In the genomic region with DNA sequence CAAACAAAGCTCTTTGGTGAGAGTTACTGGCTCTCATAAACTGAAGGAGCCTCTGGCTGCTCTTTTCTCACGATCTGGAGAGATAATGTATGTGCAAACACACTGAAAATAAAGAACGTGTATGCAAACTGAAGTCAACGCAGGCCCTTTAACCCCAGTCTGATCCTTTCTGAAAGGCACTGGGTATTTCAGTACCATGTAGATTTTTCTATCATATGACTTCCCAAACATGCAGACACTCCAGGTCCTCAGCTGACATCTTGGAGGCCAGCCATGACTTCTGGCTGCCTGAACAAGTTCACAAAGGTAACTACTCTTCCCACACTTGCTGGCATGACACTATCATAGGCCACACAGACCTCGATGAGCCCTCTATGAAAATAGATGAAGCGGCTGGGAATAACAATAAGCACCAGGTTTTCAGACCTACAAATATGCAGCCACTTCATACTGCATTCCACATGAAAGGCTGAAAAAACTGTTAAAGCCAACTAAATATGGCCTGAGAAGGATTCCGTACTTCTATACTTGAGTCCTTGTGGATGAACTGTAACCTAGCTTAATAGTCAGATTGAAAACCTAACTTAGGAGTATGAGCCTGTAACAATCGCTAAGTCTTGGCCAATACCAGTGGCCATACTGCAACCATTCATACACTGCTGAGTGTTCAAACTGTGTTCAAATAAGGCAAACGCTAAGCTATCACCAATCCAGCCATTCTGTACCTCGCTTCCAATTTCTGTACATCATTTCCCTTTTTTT, we compare ENCODE assay signal across 20 cellular contexts.
DNase-seq lines count a peak whose midpoint lies in the region; ATAC-seq and TF ChIP-seq lines count a peak whose summit lies in the region.
"Had no signal": no experiment of that assay in that cellular context is flagged by ENCODE, and none has a peak within 500 bp of the region (broad histone marks: within the 10 kb centered on the region; RNA-seq: fewer than 3 reads in every experiment).

No MANE protein-coding gene starts in this region.

- no peak overlapping the region for H3K56ac ChIP-seq in mesendoderm (ENCODE audit: low read length)

- peak overlapping the region; percentile 45 for H2AFZ ChIP-seq in neural progenitor cell (replicated peaks)

- DNase-seq in breast epithelium (ENCODE audit: low spot score in 2 of 2) (peak; percentile 63 to 82), MCF 10A (ENCODE audit: unreplicated experiment) (no peak), left cardiac atrium (peak; percentile 56), neural progenitor cell (ENCODE audit: low spot score) (no peak), upper lobe of right lung (peak; percentile 67), GOT3 (lab: John Stamatoyannopoulos, UW) (no peak), mesendoderm (no peak), cerebellum (ENCODE audit: low spot score) (no peak)
- DNase-seq: activated CD4-positive, alpha-beta memory T cell treated with anti-CD3 and anti-CD28 coated beads for 36 hours; activated naive CD4-positive, alpha-beta T cell treated with anti-CD3 and anti-CD28 coated beads for 36 hours; anterior cingulate cortex; Kasumi-1; kidney glomerular epithelial cell; NCI-H1105; NCI-H510A; nucleus accumbens; stimulated activated CD4-positive, alpha-beta T cell treated with anti-CD3 and anti-CD28 coated beads, Interleukin-2, amount 100 ng/mL, for 48 hours; T-cell; WERI-Rb-1 had no signal

- no peak overlapping the region for H2BK5ac ChIP-seq in mesendoderm (ENCODE audit: low read length)

- H2BK120ac ChIP-seq in mesendoderm (ENCODE audit: low read depth, low read length) = no peak overlapping the region

- H3K36me3 ChIP-seq in breast epithelium (no peaks in the 10 kb centered on the region), neural progenitor cell (no peaks in the 10 kb centered on the region), upper lobe of right lung (no peaks in the 10 kb centered on the region), mesendoderm (ENCODE audit: control insufficient read depth, insufficient read depth, low read length) (no peaks in the 10 kb centered on the region)
- H3K36me3 ChIP-seq: WERI-Rb-1 had no signal

- H2BK15ac ChIP-seq in mesendoderm (replicated peaks; ENCODE audit: low read depth) = no peak overlapping the region

- H3K9ac ChIP-seq in neural progenitor cell = no peak overlapping the region
- H3K9ac ChIP-seq in mesendoderm (ENCODE audit: low read length) = no peak overlapping the region

- no peak overlapping the region for H3K27ac Mint-ChIP-seq in MCF 10A (ENCODE audit: low read depth, unreplicated experiment)
- H3K27ac Mint-ChIP-seq in neural progenitor cell = no peak overlapping the region
- H3K27ac Mint-ChIP-seq: activated CD4-positive, alpha-beta memory T cell treated with anti-CD3 and anti-CD28 coated beads for 36 hours; activated naive CD4-positive, alpha-beta T cell treated with anti-CD3 and anti-CD28 coated beads for 36 hours; T-cell had no signal

- POLR2A ChIA-PET in MCF 10A (lab: Yijun Ruan, JAX) = interaction anchor here (0.7 to 1.7 kb wide), 2 partner anchors 9 to 16 kb away, joined by 4 to 7 read pairs; no protein-coding TSS in a partner anchor

- no peaks in the 10 kb centered on the region for H4K20me1 ChIP-seq in neural progenitor cell (ENCODE audit: low read depth)

- no peaks in the 10 kb centered on the region for H3K79me2 ChIP-seq in neural progenitor cell (ENCODE audit: low read depth)
- no peaks in the 10 kb centered on the region for H3K79me2 ChIP-seq in mesendoderm (ENCODE audit: control insufficient read depth, insufficient read depth, low read length)

- no peak overlapping the region for H3K4me2 ChIP-seq in neural progenitor cell
- H3K4me2 ChIP-seq in mesendoderm (ENCODE audit: low read length) = no peak overlapping the region

- CTCF ChIA-PET in MCF 10A (lab: Yijun Ruan, JAX) = interaction anchor here (1.4 kb wide), 2 partner anchors 9 to 310 kb away, joined by 5 to 6 read pairs; no protein-coding TSS in a partner anchor

- H4K8ac ChIP-seq in mesendoderm (ENCODE audit: low read depth, low read length) = no peak overlapping the region

- TF ChIP-seq CTCF in breast epithelium (IDR thresholded peaks at IDR 0.05) (no peak), MCF 10A (IDR thresholded peaks at IDR 0.05; ENCODE audit: unreplicated experiment) (no peak), neural progenitor cell (IDR thresholded peaks at IDR 0.05) (no peak), upper lobe of right lung (IDR thresholded peaks at IDR 0.05) (no peak)

- no peaks in the 10 kb centered on the region for H3F3A ChIP-seq in neural progenitor cell (ENCODE audit: low read depth)

- no peaks in the 10 kb centered on the region for H3K36me3 Mint-ChIP-seq in MCF 10A (ENCODE audit: insufficient read depth, unreplicated experiment)
- no peaks in the 10 kb centered on the region for H3K36me3 Mint-ChIP-seq in neural progenitor cell
- H3K36me3 Mint-ChIP-seq: activated CD4-positive, alpha-beta memory T cell treated with anti-CD3 and anti-CD28 coated beads for 36 hours; T-cell had no signal

- H3K27me3 Mint-ChIP-seq in MCF 10A (ENCODE audit: insufficient read depth, unreplicated experiment) (no peaks in the 10 kb centered on the region), neural progenitor cell (ENCODE audit: insufficient read depth, low read depth) (no peaks in the 10 kb centered on the region)
- H3K27me3 Mint-ChIP-seq: activated CD4-positive, alpha-beta memory T cell treated with anti-CD3 and anti-CD28 coated beads for 36 hours; T-cell had no signal

- no peaks in the 10 kb centered on the region for H3K9me3 ChIP-seq in breast epithelium
- no peaks in the 10 kb centered on the region for H3K9me3 ChIP-seq in neural progenitor cell (ENCODE audit: low read depth)
- no peaks in the 10 kb centered on the region for H3K9me3 ChIP-seq in upper lobe of right lung

- no CpG with 5 or more reads among the region's 9 CpGs for WGBS in mesendoderm (ENCODE audit: extremely low coverage, insufficient coverage, low lambda C conversion rate)

- H3K9me3 Mint-ChIP-seq in MCF 10A (ENCODE audit: unreplicated experiment) = no peaks in the 10 kb centered on the region
- H3K9me3 Mint-ChIP-seq in neural progenitor cell = no peaks in the 10 kb centered on the region
- H3K9me3 Mint-ChIP-seq: activated CD4-positive, alpha-beta memory T cell treated with anti-CD3 and anti-CD28 coated beads for 36 hours; T-cell had no signal

- no peak overlapping the region for H2AK5ac ChIP-seq in mesendoderm (ENCODE audit: low read length)

- H3K23ac ChIP-seq in mesendoderm (ENCODE audit: low read length) = no peak overlapping the region

- no peak overlapping the region for H3K4me3 ChIP-seq in breast epithelium
- H3K4me3 ChIP-seq in neural progenitor cell = no peak overlapping the region
- H3K4me3 ChIP-seq in upper lobe of right lung = no peak overlapping the region
- H3K4me3 ChIP-seq in mesendoderm (ENCODE audit: low read length) = no peak overlapping the region
- H3K4me3 ChIP-seq: skin epidermis had no signal

- no peak overlapping the region for H3K4ac ChIP-seq in mesendoderm (ENCODE audit: low read depth, low read length)

- H3K18ac ChIP-seq in mesendoderm (ENCODE audit: low read length) = no peak overlapping the region

- BruUV-seq in MCF 10A (replicated peaks; lab: Mats Ljungman, UMichigan) = no TSS peak

- ATAC-seq in left cardiac atrium (peak; percentile 59 to 81), upper lobe of right lung (peak; percentile 41)
- ATAC-seq: T-cell had no signal

- no peak for TF ChIP-seq POLR2A in breast epithelium (IDR thresholded peaks at IDR 0.05)

- H3K4me3 Mint-ChIP-seq in MCF 10A (ENCODE audit: unreplicated experiment) (no peak overlapping the region), neural progenitor cell (no peak overlapping the region)
- H3K4me3 Mint-ChIP-seq: activated CD4-positive, alpha-beta memory T cell treated with anti-CD3 and anti-CD28 coated beads for 36 hours; activated naive CD4-positive, alpha-beta T cell treated with anti-CD3 and anti-CD28 coated beads for 36 hours; T-cell had no signal

- H3K4me1 ChIP-seq in breast epithelium (peaks cover 0 to 10% of the 10 kb centered on the region in 2 donors), neural progenitor cell (peaks cover 5% of the 10 kb centered on the region), upper lobe of right lung (peaks cover 6% of the 10 kb centered on the region), mesendoderm (ENCODE audit: control insufficient read depth, low read depth, low read length) (no peaks in the 10 kb centered on the region)

- H3K27me3 ChIP-seq in breast epithelium = no peaks in the 10 kb centered on the region
- H3K27me3 ChIP-seq in neural progenitor cell = no peaks in the 10 kb centered on the region
- no peaks in the 10 kb centered on the region for H3K27me3 ChIP-seq in upper lobe of right lung
- no peaks in the 10 kb centered on the region for H3K27me3 ChIP-seq in mesendoderm (ENCODE audit: insufficient read depth, low read length, poor library complexity)

- H3K27ac ChIP-seq in breast epithelium (peak overlapping the region; percentile 59 to 64), neural progenitor cell (no peak overlapping the region), upper lobe of right lung (no peak overlapping the region), mesendoderm (ENCODE audit: low read depth, low read length) (no peak overlapping the region)
- H3K27ac ChIP-seq: skin epidermis, WERI-Rb-1 had no signal

- intact Hi-C loops in breast epithelium (cut with DNase I; ENCODE audit: low total_unique reads) = loop anchor here (5.0 kb wide), 1 partner anchor 151 kb away; no protein-coding TSS in a partner anchor
- intact Hi-C loops in MCF 10A (cut with micrococcal nuclease) = no loop called here
- intact Hi-C loops in left cardiac atrium (cut with DNase I) = no loop called here
- intact Hi-C loops in upper lobe of right lung (cut with DNase I) = no loop called here

- H4K5ac ChIP-seq in mesendoderm (ENCODE audit: low read length) = no peak overlapping the region

- no peaks in the 10 kb centered on the region for H3K79me1 ChIP-seq in mesendoderm (ENCODE audit: low read length)

- H3K4me1 Mint-ChIP-seq in MCF 10A (ENCODE audit: insufficient read depth, unreplicated experiment) = peaks cover 15% of the 10 kb centered on the region
- H3K4me1 Mint-ChIP-seq in neural progenitor cell = peaks cover 3% of the 10 kb centered on the region
- H3K4me1 Mint-ChIP-seq: T-cell had no signal

Comparison
In these comparisons a context has a peak if more than half of its experiments do, and no peak if none do; other contexts are left out.
1. DNase-seq: peak in breast epithelium (2 of 2), left cardiac atrium (single experiment) and upper lobe of right lung (single experiment); none in MCF 10A (single experiment), neural progenitor cell (single experiment), GOT3 (single experiment), mesendoderm (single experiment) and cerebellum (single experiment).
2. H3K27ac ChIP-seq: peak in breast epithelium (2 of 2); none in neural progenitor cell (single experiment), upper lobe of right lung (single experiment) and mesendoderm (single experiment).